12 cellular contexts compared by ENCODE assay signal in the genomic region with DNA sequence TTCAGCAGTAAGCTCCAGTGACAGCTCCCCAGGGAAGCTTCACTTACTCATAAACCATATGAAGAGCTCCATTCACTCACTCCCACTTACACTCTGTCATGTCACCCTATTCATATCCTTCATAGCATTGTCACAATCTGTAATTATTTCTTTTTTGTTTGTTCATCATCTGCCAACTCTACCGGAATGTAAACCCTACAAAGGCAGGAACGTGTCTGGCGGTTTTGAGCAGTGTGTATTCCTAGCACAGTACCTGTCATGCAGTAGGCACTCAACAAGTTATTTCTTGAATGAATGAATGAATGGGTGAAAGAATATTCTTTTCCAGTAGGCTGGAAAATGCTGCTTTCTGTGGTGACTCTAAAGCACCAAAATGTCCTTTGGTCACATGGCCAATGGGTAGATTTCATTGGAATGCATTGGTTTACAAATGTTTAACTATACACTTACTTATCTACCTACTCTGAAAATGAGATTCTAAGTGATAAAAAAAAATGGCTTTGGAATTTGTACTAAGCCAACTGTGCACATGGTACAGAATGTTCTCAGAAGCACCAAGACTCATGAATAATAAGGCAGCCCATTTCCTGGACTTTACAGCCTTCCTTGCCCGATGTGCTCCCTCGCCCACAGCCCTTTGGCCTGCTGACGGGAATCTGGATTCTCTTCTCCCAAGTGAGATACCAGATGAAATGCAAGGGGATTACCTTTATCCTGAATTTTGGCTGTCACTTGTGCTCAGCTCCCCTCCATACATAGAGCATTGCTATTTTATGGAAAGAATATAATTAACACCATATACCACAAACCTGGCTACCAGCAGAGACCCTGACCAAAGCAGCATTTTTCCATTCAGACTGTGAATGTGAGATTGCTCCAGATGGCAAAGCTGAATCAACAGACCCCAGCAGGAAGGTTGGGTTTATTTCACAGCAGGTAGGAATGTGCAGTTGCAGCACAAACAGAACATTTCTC.
DNase-seq lines count a peak whose midpoint lies in the region; ATAC-seq lines count a peak whose summit lies in the region.
"Had no signal": no experiment of that assay in that cellular context is flagged by ENCODE, and none has a peak within 500 bp of the region (broad histone marks: within the 10 kb centered on the region; RNA-seq: fewer than 3 reads in every experiment).

No MANE protein-coding gene starts in this region.

- no peak overlapping the region for H3K27ac Mint-ChIP-seq in activated CD8-positive, alpha-beta memory T cell treated with anti-CD3 and anti-CD28 coated beads, Interleukin-2, amount 10 ng/mL, durations not matched to agents 7 days and 5 days

- no peak for ATAC-seq in GM21515 (IDR thresholded peaks at IDR 0.05; ENCODE audit: unreplicated experiment)
- no peak for ATAC-seq in activated CD8-positive, alpha-beta memory T cell treated with anti-CD3 and anti-CD28 coated beads, Interleukin-2, amount 10 ng/mL, durations not matched to agents 7 days and 5 days
- ATAC-seq: HCT116 had no signal

- H3K4me1 Mint-ChIP-seq in activated CD8-positive, alpha-beta memory T cell treated with anti-CD3 and anti-CD28 coated beads, Interleukin-2, amount 10 ng/mL, durations not matched to agents 7 days and 5 days: peaks cover 4% of the 10 kb centered on the region

- no peak overlapping the region for H3K4me3 Mint-ChIP-seq in activated CD8-positive, alpha-beta memory T cell treated with anti-CD3 and anti-CD28 coated beads, Interleukin-2, amount 10 ng/mL, durations not matched to agents 7 days and 5 days

- no peaks in the 10 kb centered on the region for H3K27me3 Mint-ChIP-seq in activated CD8-positive, alpha-beta memory T cell treated with anti-CD3 and anti-CD28 coated beads, Interleukin-2, amount 10 ng/mL, durations not matched to agents 7 days and 5 days

- no peaks in the 10 kb centered on the region for H3K36me3 Mint-ChIP-seq in activated CD8-positive, alpha-beta memory T cell treated with anti-CD3 and anti-CD28 coated beads, Interleukin-2, amount 10 ng/mL, durations not matched to agents 7 days and 5 days

- CTCF ChIA-PET in activated CD8-positive, alpha-beta memory T cell treated with anti-CD3 and anti-CD28 coated beads, Interleukin-2, amount 10 ng/mL, durations not matched to agents 7 days and 5 days (lab: Charles Lee): no interaction called here

- peak; percentile 55 for DNase-seq in NCI-H1092 treated with DMSO at 0.1 percent for 48 hours (lab: John Stamatoyannopoulos, UW)
- peak; percentile 16 for DNase-seq in NCI-H446 treated with DMSO at 0.1 percent for 48 hours (lab: John Stamatoyannopoulos, UW)
- peak; percentile 29 for DNase-seq in epithelial cell of prostate (ENCODE audit: low read depth, low spot score)
- peak; percentile 99 for DNase-seq in renal cortical epithelial cell (ENCODE audit: low read depth)
- no peak for DNase-seq in Kasumi-1 (lab: John Stamatoyannopoulos, UW)
- no peak for DNase-seq in activated CD8-positive, alpha-beta memory T cell treated with anti-CD3 and anti-CD28 coated beads, Interleukin-2, amount 10 ng/mL, durations not matched to agents 7 days and 5 days
- DNase-seq: activated gamma-delta T cell, MM.1S had no signal

- H3K27ac ChIP-seq in epithelial cell of prostate: peak overlapping the region; percentile 57
- H3K27ac ChIP-seq: RWPE1, VCaP had no signal

- H3K9me3 Mint-ChIP-seq in activated CD8-positive, alpha-beta memory T cell treated with anti-CD3 and anti-CD28 coated beads, Interleukin-2, amount 10 ng/mL, durations not matched to agents 7 days and 5 days (ENCODE audit: low read depth): no peaks in the 10 kb centered on the region

Comparison
In these comparisons a context has a peak if more than half of its experiments do, and no peak if none do; other contexts are left out.
1. DNase-seq: peak in NCI-H1092 treated with DMSO at 0.1 percent for 48 hours (single experiment), NCI-H446 treated with DMSO at 0.1 percent for 48 hours (single experiment), epithelial cell of prostate (single experiment) and renal cortical epithelial cell (single experiment); none in Kasumi-1 (0 of 2) and activated CD8-positive, alpha-beta memory T cell treated with anti-CD3 and anti-CD28 coated beads, Interleukin-2, amount 10 ng/mL, durations not matched to agents 7 days and 5 days (single experiment).